In genomic region chr17:81294512-81295030, GRCh38 we compare ENCODE assay signal across 7 cellular contexts. TPM values are rescaled to one million over a fixed set of nuclear protein-coding genes. Genes with fewer than 3 reads are reported as not detected.
DNase-seq lines count a peak whose midpoint lies in the region; ATAC-seq and TF ChIP-seq lines count a peak whose summit lies in the region.

No MANE protein-coding gene starts in this region.

- POLR2A ChIA-PET in activated CD4-positive, alpha-beta memory T cell treated with anti-CD3 and anti-CD28 coated beads, Interleukin-2, amount 10 ng/mL, durations not matched to agents 7 days and 5 days (lab: Charles Lee), result interaction anchor here (1.1 to 2.8 kb wide), 8 partner anchors 9 to 217 kb away, joined by 6 to 41 read pairs (median 9); partner anchors contain the start of genes ACTG1, NDUFAF8 and TEPSIN

- H3K36me3 Mint-ChIP-seq in activated CD4-positive, alpha-beta memory T cell treated with anti-CD3 and anti-CD28 coated beads, Interleukin-2, amount 10 ng/mL, durations not matched to agents 7 days and 5 days (ENCODE audit: low read depth), result peaks cover 28% of the 10 kb centered on the region
- H3K36me3 Mint-ChIP-seq in osteocyte (ENCODE audit: unreplicated experiment), result peaks cover 2% of the 10 kb centered on the region

- DNase-seq in activated CD4-positive, alpha-beta memory T cell treated with anti-CD3 and anti-CD28 coated beads, Interleukin-2, amount 10 ng/mL, durations not matched to agents 7 days and 5 days, result peak; percentile 28
- DNase-seq in fibroblast of the aortic adventitia (ENCODE audit: low read depth), result peak; percentile 13
- DNase-seq in osteocyte (ENCODE audit: extremely low spot score, unreplicated experiment), result no peak
- no peak for DNase-seq in NCI-H1694 (lab: John Stamatoyannopoulos, UW)

- peak overlapping the region; percentile 80 for H3K27ac Mint-ChIP-seq in activated CD4-positive, alpha-beta memory T cell treated with anti-CD3 and anti-CD28 coated beads, Interleukin-2, amount 10 ng/mL, durations not matched to agents 7 days and 5 days
- H3K27ac Mint-ChIP-seq in osteocyte (ENCODE audit: unreplicated experiment), result peak overlapping the region; percentile 59

- H3K4me3 Mint-ChIP-seq in activated CD4-positive, alpha-beta memory T cell treated with anti-CD3 and anti-CD28 coated beads, Interleukin-2, amount 10 ng/mL, durations not matched to agents 7 days and 5 days, result peak overlapping the region; percentile 88
- H3K4me3 Mint-ChIP-seq in osteocyte (ENCODE audit: unreplicated experiment), result peak overlapping the region; percentile 94

- peaks cover 51% of the 10 kb centered on the region for H3K4me1 Mint-ChIP-seq in activated CD4-positive, alpha-beta memory T cell treated with anti-CD3 and anti-CD28 coated beads, Interleukin-2, amount 10 ng/mL, durations not matched to agents 7 days and 5 days
- peaks cover 28% of the 10 kb centered on the region for H3K4me1 Mint-ChIP-seq in osteocyte (ENCODE audit: unreplicated experiment)

- H3K9me3 Mint-ChIP-seq in activated CD4-positive, alpha-beta memory T cell treated with anti-CD3 and anti-CD28 coated beads, Interleukin-2, amount 10 ng/mL, durations not matched to agents 7 days and 5 days, result no peaks in the 10 kb centered on the region
- H3K9me3 Mint-ChIP-seq in osteocyte (ENCODE audit: unreplicated experiment), result no peaks in the 10 kb centered on the region

- peak overlapping the region; percentile 85 for H3K4me3 ChIP-seq in fibroblast of the aortic adventitia (ENCODE audit: low read depth, low read length)

- no peak for TF ChIP-seq CTCF in fibroblast of the aortic adventitia (IDR thresholded peaks at IDR 0.05; ENCODE audit: insufficient read depth, low read length)
- TF ChIP-seq CTCF in osteocyte (IDR thresholded peaks at IDR 0.05), result no peak

- ATAC-seq in GM18907 (IDR thresholded peaks at IDR 0.05; ENCODE audit: unreplicated experiment) (peak; percentile 7), HG03280 (IDR thresholded peaks at IDR 0.05; ENCODE audit: unreplicated experiment) (peak; percentile 13), GM18517 (IDR thresholded peaks at IDR 0.05; ENCODE audit: unreplicated experiment) (no peak)

- no peaks in the 10 kb centered on the region for H3K27me3 Mint-ChIP-seq in activated CD4-positive, alpha-beta memory T cell treated with anti-CD3 and anti-CD28 coated beads, Interleukin-2, amount 10 ng/mL, durations not matched to agents 7 days and 5 days
- H3K27me3 Mint-ChIP-seq in osteocyte (ENCODE audit: unreplicated experiment), result no peaks in the 10 kb centered on the region

- CTCF ChIA-PET in activated CD4-positive, alpha-beta memory T cell treated with anti-CD3 and anti-CD28 coated beads, Interleukin-2, amount 10 ng/mL, durations not matched to agents 7 days and 5 days (lab: Charles Lee), result interaction anchor here (1.2 to 1.9 kb wide), 3 partner anchors 9 to 190 kb away, joined by 3 to 14 read pairs (median 8); no protein-coding TSS in a partner anchor

RNA-seq across cellular contexts. Expression of gene SLC38A10, which starts 0.5 kb away (rescaled TPM):
- 100 to 1,000 TPM; 112 to 114 TPM for total RNA-seq in activated CD4-positive, alpha-beta memory T cell treated with anti-CD3 and anti-CD28 coated beads, Interleukin-2, amount 10 ng/mL, durations not matched to agents 7 days and 5 days
- total RNA-seq in fibroblast of the aortic adventitia (ENCODE audit: low replicate concordance) (49.5 and 90.5 TPM in 2 replicates), osteocyte (120 TPM in 2 replicates)

RNA-seq across cellular contexts. Expression of gene NDUFAF8, which starts 55.5 kb away (rescaled TPM):
- 10 to 100 TPM; 27.8 to 33.5 TPM for total RNA-seq in activated CD4-positive, alpha-beta memory T cell treated with anti-CD3 and anti-CD28 coated beads, Interleukin-2, amount 10 ng/mL, durations not matched to agents 7 days and 5 days
- total RNA-seq in fibroblast of the aortic adventitia (ENCODE audit: low replicate concordance), result 27.4 and 66.6 TPM in 2 replicates
- 38.9 and 42.4 TPM in 2 replicates for total RNA-seq in osteocyte

RNA-seq across cellular contexts. Expression of gene TEPSIN, which starts 55.7 kb away (rescaled TPM):
- 10 to 100 TPM; 55.0 to 55.4 TPM for total RNA-seq in activated CD4-positive, alpha-beta memory T cell treated with anti-CD3 and anti-CD28 coated beads, Interleukin-2, amount 10 ng/mL, durations not matched to agents 7 days and 5 days
- total RNA-seq in fibroblast of the aortic adventitia (ENCODE audit: low replicate concordance) (3.4 and 13.3 TPM in 2 replicates), osteocyte (39.2 and 42.3 TPM in 2 replicates)

Comparison
In these comparisons a context has a peak if more than half of its experiments do, and no peak if none do; other contexts are left out.
1. DNase-seq: peak in activated CD4-positive, alpha-beta memory T cell treated with anti-CD3 and anti-CD28 coated beads, Interleukin-2, amount 10 ng/mL, durations not matched to agents 7 days and 5 days (single experiment) and fibroblast of the aortic adventitia (single experiment); none in osteocyte (single experiment) and NCI-H1694 (single experiment).